11 cellular contexts compared by ENCODE assay signal in genomic region chr9:136403538-136403914, GRCh38. TPM values are rescaled to one million over a fixed set of nuclear protein-coding genes. Genes with fewer than 3 reads are reported as not detected.
DNase-seq lines count a peak whose midpoint lies in the region; ATAC-seq, FAIRE-seq and TF ChIP-seq lines count a peak whose summit lies in the region.
"Had no signal": no experiment of that assay in that cellular context is flagged by ENCODE, and none has a peak within 500 bp of the region (broad histone marks: within the 10 kb centered on the region; RNA-seq: fewer than 3 reads in every experiment).

No MANE protein-coding gene starts in this region.

- peak; percentile 75 for DNase-seq in activated CD8-positive, alpha-beta memory T cell treated with anti-CD3 and anti-CD28 coated beads, Interleukin-2, amount 50 U/mL, for 4 hours
- DNase-seq in small intestine (peak; percentile 33), kidney tubule cell (ENCODE audit: low spot score) (no peak), DMS114 treated with DMSO at 0.1 percent for 48 hours (lab: John Stamatoyannopoulos, UW; ENCODE audit: unreplicated experiment) (no peak), DMS 273 (lab: John Stamatoyannopoulos, UW; ENCODE audit: unreplicated experiment) (no peak)
- DNase-seq: transverse colon had no signal

- H3K9me3 ChIP-seq in BLaER1 (no peaks in the 10 kb centered on the region), small intestine (ENCODE audit: control insufficient read depth, low read depth) (no peaks in the 10 kb centered on the region)
- H3K9me3 ChIP-seq: transverse colon had no signal

- FAIRE-seq in small intestine (lab: Jason Lieb, UNC) = no peak
- FAIRE-seq: endometrium had no signal

- ATAC-seq in HG03095 (IDR thresholded peaks at IDR 0.05; ENCODE audit: unreplicated experiment) (peak; percentile 45), SK-N-SH treated with all-trans-retinoic acid at 6 μM for 48 hours (no peak)

- H3K36me3 ChIP-seq in BLaER1 (peaks cover 71% of the 10 kb centered on the region), small intestine (ENCODE audit: control insufficient read depth in 2 of 2, insufficient read depth in 2 of 2, low read length in 2 of 2) (peaks cover 8 to 9% of the 10 kb centered on the region in 2 donors)

- H3K4me2 ChIP-seq in BLaER1 = peak overlapping the region; percentile 86

- H3K27me3 ChIP-seq in BLaER1 (no peaks in the 10 kb centered on the region), small intestine (ENCODE audit: control insufficient read depth in 2 of 2, insufficient read depth in 2 of 2, low read length in 2 of 2) (no peaks in the 10 kb centered on the region)
- H3K27me3 ChIP-seq: transverse colon had no signal

- H3K9ac ChIP-seq in BLaER1 = peak overlapping the region; percentile 66; the same call in 1 of the 2 replicates

- H3K4me3 ChIP-seq in BLaER1 (no peak overlapping the region), small intestine (ENCODE audit: low read depth in 1 of 2, low read length in 2 of 2) (no peak overlapping the region)
- H3K4me3 ChIP-seq: lung, transverse colon had no signal

- H3K27ac ChIP-seq in BLaER1 (peak overlapping the region; percentile 74), small intestine (ENCODE audit: low read depth in 1 of 2, low read length in 1 of 2) (peak overlapping the region in 1 of 2 donors; percentile 9)

- H3K4me1 ChIP-seq in BLaER1 = peaks cover 57% of the 10 kb centered on the region
- H3K4me1 ChIP-seq in small intestine (ENCODE audit: control insufficient read depth in 2 of 2, insufficient read depth in 1 of 2, low read depth in 1 of 2, low read length in 1 of 2) = peaks cover 0 to 6% of the 10 kb centered on the region in 2 donors

- peaks cover 33% of the 10 kb centered on the region for H4K20me1 ChIP-seq in BLaER1

- WGBS in small intestine, 3 donors = 67 to 82% (median 72%) methylated on average over 4 to 5 of the region's 5 CpGs

TF ChIP-seq in SK-N-SH treated with all-trans-retinoic acid at 6 μM for 48 hours, 23 proteins besides CTCF, POLR2A, EP300 and RAD21:
- TF ChIP-seq TSHZ2 (CRISPR knock-in tag; IDR thresholded peaks at IDR 0.05) (no peak), ISL1 (CRISPR knock-in tag; IDR thresholded peaks at IDR 0.05) (no peak), ZNF70 (CRISPR knock-in tag; IDR thresholded peaks at IDR 0.05) (no peak), GLIS3 (CRISPR knock-in tag; IDR thresholded peaks at IDR 0.05) (no peak), ZNF8 (CRISPR knock-in tag; IDR thresholded peaks at IDR 0.05) (no peak), TOX (CRISPR knock-in tag; IDR thresholded peaks at IDR 0.05; ENCODE audit: borderline replicate concordance) (no peak)

RNA-seq across cellular contexts. Expression of gene SNAPC4, which starts 3.6 kb away (rescaled TPM):
- 1 to 10 TPM; 5.4 to 7.1 (median 5.6) TPM for polyA plus RNA-seq in small intestine

RNA-seq across cellular contexts. Expression of gene ENTR1, which starts 6.9 kb away (rescaled TPM):
- polyA plus RNA-seq in small intestine = 10 to 100 TPM; 22.7 to 37.8 (median 25.7) TPM

RNA-seq across cellular contexts. Expression of gene PMPCA, which starts 6.9 kb away (rescaled TPM):
- 10 to 100 TPM; 34.7 to 51.1 (median 46.7) TPM for polyA plus RNA-seq in small intestine

RNA-seq across cellular contexts. Expression of gene CARD9, which starts 30.1 kb away (rescaled TPM):
- polyA plus RNA-seq in small intestine = 1 to 10 TPM; 1.8 to 3.8 (median 2.0) TPM

RNA-seq across cellular contexts. Expression of gene INPP5E, which starts 36.1 kb away (rescaled TPM):
- 1 to 10 TPM; 5.7 to 8.9 (median 5.7) TPM for polyA plus RNA-seq in small intestine

Comparison
In these comparisons a context has a peak if more than half of its experiments do, and no peak if none do; other contexts are left out.
1. DNase-seq: peak in activated CD8-positive, alpha-beta memory T cell treated with anti-CD3 and anti-CD28 coated beads, Interleukin-2, amount 50 U/mL, for 4 hours (single experiment) and small intestine (single experiment); none in kidney tubule cell (single experiment), DMS114 treated with DMSO at 0.1 percent for 48 hours (single experiment) and DMS 273 (single experiment).